ENCODE assay signal across 22 cellular contexts in the genomic region with DNA sequence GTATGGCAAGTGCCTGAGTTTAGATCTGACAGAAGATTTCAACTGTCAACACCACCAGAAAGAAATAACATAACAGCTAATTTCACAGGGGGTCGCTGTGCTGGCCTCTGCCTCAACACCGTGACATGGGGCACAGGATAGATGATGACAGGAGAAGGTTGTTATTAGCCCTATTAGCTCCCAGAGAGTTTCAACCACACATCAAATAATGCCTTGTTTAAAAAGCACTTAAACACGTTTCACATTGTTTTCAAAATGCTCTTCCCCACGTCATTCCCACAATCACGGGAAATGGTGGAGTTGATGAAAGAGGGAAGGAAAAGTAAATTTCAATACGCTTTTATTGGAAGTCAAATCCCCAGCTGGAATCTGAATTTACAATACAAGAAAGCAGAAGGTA.
DNase-seq lines count a peak whose midpoint lies in the region; ATAC-seq, FAIRE-seq and TF ChIP-seq lines count a peak whose summit lies in the region.
"Had no signal": no experiment of that assay in that cellular context is flagged by ENCODE, and none has a peak within 500 bp of the region (broad histone marks: within the 10 kb centered on the region; RNA-seq: fewer than 3 reads in every experiment).

No MANE protein-coding gene starts in this region.

- no peaks in the 10 kb centered on the region for H3K9me1 ChIP-seq in endothelial cell of umbilical vein (replicated peaks; ENCODE audit: control insufficient read depth, extremely low read depth, insufficient read depth, low read length)

- no peak overlapping the region for H3K27ac Mint-ChIP-seq in CD4-positive, alpha-beta T cell
- H3K27ac Mint-ChIP-seq: CD8-positive, alpha-beta T cell; HFFc6 had no signal

- BruUV-seq in endothelial cell of umbilical vein (replicated peaks; lab: Mats Ljungman, UMichigan), result no TSS peak

- no peaks in the 10 kb centered on the region for H3K79me2 ChIP-seq in endothelial cell of umbilical vein (ENCODE audit: control insufficient read depth, insufficient read depth, low read length)

- POLR2A ChIA-PET in endothelial cell of umbilical vein (lab: Charles Lee), result no interaction called here
- POLR2A ChIA-PET in CD4-positive, alpha-beta T cell (lab: Charles Lee), result interaction anchor here (0.8 kb wide), 1 partner anchor 12 kb away, joined by 3 read pairs; no protein-coding TSS in a partner anchor

- dilution Hi-C loops in endothelial cell of umbilical vein (cut with MboI; ENCODE audit: extremely low pct_ligation_motif_present, low sequenced_read_pairs), result no loop called here

- H3K9me3 Mint-ChIP-seq in CD4-positive, alpha-beta T cell, result peaks cover 2% of the 10 kb centered on the region
- H3K9me3 Mint-ChIP-seq: CD8-positive, alpha-beta T cell; HFFc6 had no signal

- H3K4me1 Mint-ChIP-seq in CD4-positive, alpha-beta T cell (ENCODE audit: low read depth), result no peaks in the 10 kb centered on the region

- H3K9ac ChIP-seq in endothelial cell of umbilical vein (replicated peaks; ENCODE audit: extremely low read depth, insufficient read depth, low read length), result no peak overlapping the region

- no peak for TF ChIP-seq POLR2A in H54 (IDR thresholded peaks at IDR 0.05; ENCODE audit: low read depth, low read length)
- no peak for TF ChIP-seq POLR2A in endothelial cell of umbilical vein (IDR thresholded peaks at IDR 0.05; ENCODE audit: low read depth, low read length)
- no peak for TF ChIP-seq POLR2A in GM12891 (IDR thresholded peaks at IDR 0.05; ENCODE audit: low read depth, low read length)

- no peak overlapping the region for H3K4me2 ChIP-seq in endothelial cell of umbilical vein (ENCODE audit: insufficient read depth, low read length)

- H3K36me3 Mint-ChIP-seq in CD4-positive, alpha-beta T cell (ENCODE audit: low read depth), result no peaks in the 10 kb centered on the region
- H3K36me3 Mint-ChIP-seq: CD8-positive, alpha-beta T cell had no signal

- no peaks in the 10 kb centered on the region for H3K36me3 ChIP-seq in endothelial cell of umbilical vein (ENCODE audit: control insufficient read depth in 2 of 2, extremely low read depth in 1 of 2, insufficient read depth in 2 of 2, low read length in 2 of 2)
- H3K36me3 ChIP-seq: BE2C had no signal

- peak overlapping the region; percentile 48 for H2AFZ ChIP-seq in endothelial cell of umbilical vein (ENCODE audit: low read depth, low read length)

- peak; percentile 53 for DNase-seq in COR-L47 (lab: John Stamatoyannopoulos, UW)
- DNase-seq in H54 (ENCODE audit: insufficient read length, low spot score), result no peak
- peak; percentile 70 for DNase-seq in NCI-H69 (lab: John Stamatoyannopoulos, UW)
- peak; percentile 39 for DNase-seq in endothelial cell of umbilical vein (ENCODE audit: low read depth, low spot score)
- no peak for DNase-seq in GM12891 (ENCODE audit: insufficient read length, low spot score)
- DNase-seq in coronary artery (ENCODE audit: low spot score), result no peak
- DNase-seq in stimulated activated CD4-positive, alpha-beta T cell treated with anti-CD3 and anti-CD28 coated beads, Interleukin-15, amount 100 ng/mL, for 24 hours, result no peak
- no peak for DNase-seq in CD4-positive, alpha-beta T cell
- DNase-seq: BE2C; CD8-positive, alpha-beta T cell; DMS 273 treated with DMSO at 0.1 percent for 48 hours; GOT3; HFFc6; NCI-H1048; NCI-H2029; NK-92 treated with Interleukin-12 subunit alpha and Interleukin-12 subunit beta, amount 100 ng/mL, for 24 hours; OCI-M1; T1000 had no signal

- intact Hi-C loops in endothelial cell of umbilical vein (cut with micrococcal nuclease), result no loop called here
- intact Hi-C loops in CD4-positive, alpha-beta T cell (cut with DNase I, micrococcal nuclease), result no loop called here

- no peak for ATAC-seq in CD4-positive, alpha-beta T cell (ENCODE audit: poor library complexity)
- ATAC-seq: CD8-positive, alpha-beta T cell; GM12878; K562 had no signal

- peak; percentile 11 for FAIRE-seq in H54 (lab: Jason Lieb, UNC)
- FAIRE-seq in endothelial cell of umbilical vein (lab: Jason Lieb, UNC), result no peak
- FAIRE-seq in GM12891 (lab: Jason Lieb, UNC), result no peak
- FAIRE-seq: GM12878, K562 had no signal

- no peaks in the 10 kb centered on the region for H3K27me3 ChIP-seq in endothelial cell of umbilical vein (ENCODE audit: control insufficient read depth in 2 of 2, insufficient read depth in 2 of 2, low read length in 2 of 2)
- H3K27me3 ChIP-seq in CD4-positive, alpha-beta T cell (ENCODE audit: control insufficient read depth, insufficient read depth, low read length), result no peaks in the 10 kb centered on the region
- H3K27me3 ChIP-seq: BE2C had no signal

- no peak overlapping the region for H3K4me3 Mint-ChIP-seq in CD4-positive, alpha-beta T cell
- H3K4me3 Mint-ChIP-seq: CD8-positive, alpha-beta T cell; HFFc6 had no signal

- TF ChIP-seq CTCF in endothelial cell of umbilical vein (IDR thresholded peaks at IDR 0.05; ENCODE audit: extremely low read depth in 1 of 2, insufficient read depth in 1 of 2, low read depth in 1 of 2, low read length in 2 of 2) (no peak), coronary artery (IDR thresholded peaks at IDR 0.05) (no peak)
- no peak for TF ChIP-seq CTCF in CD4-positive, alpha-beta T cell (IDR thresholded peaks at IDR 0.05)

- H3K9me3 ChIP-seq in endothelial cell of umbilical vein (replicated peaks; ENCODE audit: control insufficient read depth, insufficient read depth, low read length), result no peaks in the 10 kb centered on the region
- no peaks in the 10 kb centered on the region for H3K9me3 ChIP-seq in CD4-positive, alpha-beta T cell (ENCODE audit: control insufficient read depth, low read length)
- H3K9me3 ChIP-seq: BE2C had no signal

- no peaks in the 10 kb centered on the region for H3K27me3 Mint-ChIP-seq in CD4-positive, alpha-beta T cell

- CTCF ChIA-PET in endothelial cell of umbilical vein (lab: Charles Lee), result interaction anchor here (1.0 to 5.3 kb wide), 7 partner anchors 11 to 1248 kb away, joined by 3 to 56 read pairs (median 5); no protein-coding TSS in a partner anchor
- CTCF ChIA-PET in CD4-positive, alpha-beta T cell (lab: Charles Lee), result no interaction called here

- H3K27ac ChIP-seq in endothelial cell of umbilical vein (ENCODE audit: insufficient read depth, low read depth, low read length) (no peak overlapping the region), coronary artery (no peak overlapping the region)
- no peak overlapping the region for H3K27ac ChIP-seq in CD4-positive, alpha-beta T cell (ENCODE audit: low read depth, low read length)
- H3K27ac ChIP-seq: HL-60, RWPE1 had no signal

- H3K4me3 ChIP-seq in endothelial cell of umbilical vein (replicated peaks in 1 of 3; ENCODE audit: insufficient read depth in 1 of 3, low read depth in 1 of 3, low read length in 3 of 3) (no peak overlapping the region), coronary artery (no peak overlapping the region)
- H3K4me3 ChIP-seq: GM12878, K562 had no signal

- no peaks in the 10 kb centered on the region for H4K20me1 ChIP-seq in endothelial cell of umbilical vein (replicated peaks; ENCODE audit: control insufficient read depth, extremely low read depth, insufficient read depth, low read length)

- H3K4me1 ChIP-seq in endothelial cell of umbilical vein (ENCODE audit: control insufficient read depth, extremely low read depth, insufficient read depth, low read length), result peaks cover 7% of the 10 kb centered on the region

TF ChIP-seq in endothelial cell of umbilical vein, 7 proteins besides CTCF, POLR2A, EP300 and RAD21:
- TF ChIP-seq, protein P1, sequence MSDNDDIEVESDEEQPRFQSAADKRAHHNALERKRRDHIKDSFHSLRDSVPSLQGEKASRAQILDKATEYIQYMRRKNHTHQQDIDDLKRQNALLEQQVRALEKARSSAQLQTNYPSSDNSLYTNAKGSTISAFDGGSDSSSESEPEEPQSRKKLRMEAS (IDR thresholded peaks at IDR 0.05; ENCODE audit: insufficient read depth, insufficient read length), result no peak
- no peak for TF ChIP-seq GATA2 (IDR thresholded peaks at IDR 0.05; ENCODE audit: insufficient read depth, insufficient read length, low read depth, low read length)
- no peak for TF ChIP-seq POLR2AphosphoS5 (IDR thresholded peaks at IDR 0.05; ENCODE audit: insufficient read depth, low read depth, low read length)
- no peak for TF ChIP-seq JUN (IDR thresholded peaks at IDR 0.05; ENCODE audit: borderline replicate concordance, insufficient read depth, insufficient read length, low read depth)
- no peak for TF ChIP-seq MYC (IDR thresholded peaks at IDR 0.05; ENCODE audit: low read depth, low read length)
- TF ChIP-seq EZH2 (IDR thresholded peaks at IDR 0.05; ENCODE audit: borderline replicate concordance, low read depth, low read length, severe bottlenecking), result no peak
- TF ChIP-seq FOS (IDR thresholded peaks at IDR 0.05; ENCODE audit: borderline replicate concordance, insufficient read depth, low read length), result no peak

TF ChIP-seq in GM12891, 5 proteins besides CTCF, POLR2A, EP300 and RAD21:
- TF ChIP-seq POU2F2 (IDR thresholded peaks at IDR 0.05; ENCODE audit: low read depth, low read length) (no peak), PAX5 (IDR thresholded peaks at IDR 0.05; ENCODE audit: insufficient read depth, low read length, severe bottlenecking) (no peak)
TF ChIP-seq in GM12891: peak in this region for 0.

Comparison
In these comparisons a context has a peak if more than half of its experiments do, and no peak if none do; other contexts are left out.
1. DNase-seq: peak in COR-L47 (single experiment), NCI-H69 (single experiment) and endothelial cell of umbilical vein (single experiment); none in H54 (single experiment), GM12891 (single experiment), coronary artery (single experiment), stimulated activated CD4-positive, alpha-beta T cell treated with anti-CD3 and anti-CD28 coated beads, Interleukin-15, amount 100 ng/mL, for 24 hours (single experiment) and CD4-positive, alpha-beta T cell (0 of 10).